1 cellular context compared by ENCODE assay signal in the genomic region with DNA sequence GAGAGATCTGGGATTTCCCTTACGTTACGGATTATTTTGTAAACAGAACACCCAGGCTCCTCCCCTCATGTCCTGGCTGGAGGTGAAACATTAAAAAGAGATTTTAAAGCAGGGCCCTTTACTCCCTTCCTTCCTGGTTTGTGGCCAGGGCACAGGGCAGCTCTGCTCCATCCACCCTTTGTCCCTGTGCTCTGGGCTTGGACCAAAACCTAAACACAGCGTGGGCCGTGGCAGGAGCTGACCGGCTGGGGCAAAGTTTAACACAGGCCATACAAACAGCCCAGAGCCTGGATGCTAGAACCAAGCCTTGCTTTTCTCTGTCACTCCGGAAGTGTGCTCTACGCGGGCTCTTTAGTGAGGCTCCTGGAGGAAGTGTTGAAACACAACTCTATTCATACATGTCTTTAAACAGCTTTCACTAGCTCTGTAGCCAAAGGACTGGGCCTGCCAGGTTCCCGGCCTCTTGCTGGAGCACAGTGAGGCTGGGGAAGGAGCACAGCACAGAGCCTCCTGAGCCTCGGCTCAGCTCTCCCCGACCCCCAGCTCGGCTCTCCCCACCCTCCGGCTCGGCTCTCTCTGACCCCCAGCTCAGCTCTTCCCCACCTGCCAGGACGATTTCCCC.
A peak's percentile ranks its signal among the peaks of the same experiment; 100 is the strongest.
TF ChIP-seq lines count a peak whose summit lies in the region.

No MANE protein-coding gene starts in this region.

TF ChIP-seq in HepG2, 621 proteins besides CTCF, POLR2A, EP300 and RAD21 (continued from another document and continues in another):
- TF ChIP-seq, protein P1, sequence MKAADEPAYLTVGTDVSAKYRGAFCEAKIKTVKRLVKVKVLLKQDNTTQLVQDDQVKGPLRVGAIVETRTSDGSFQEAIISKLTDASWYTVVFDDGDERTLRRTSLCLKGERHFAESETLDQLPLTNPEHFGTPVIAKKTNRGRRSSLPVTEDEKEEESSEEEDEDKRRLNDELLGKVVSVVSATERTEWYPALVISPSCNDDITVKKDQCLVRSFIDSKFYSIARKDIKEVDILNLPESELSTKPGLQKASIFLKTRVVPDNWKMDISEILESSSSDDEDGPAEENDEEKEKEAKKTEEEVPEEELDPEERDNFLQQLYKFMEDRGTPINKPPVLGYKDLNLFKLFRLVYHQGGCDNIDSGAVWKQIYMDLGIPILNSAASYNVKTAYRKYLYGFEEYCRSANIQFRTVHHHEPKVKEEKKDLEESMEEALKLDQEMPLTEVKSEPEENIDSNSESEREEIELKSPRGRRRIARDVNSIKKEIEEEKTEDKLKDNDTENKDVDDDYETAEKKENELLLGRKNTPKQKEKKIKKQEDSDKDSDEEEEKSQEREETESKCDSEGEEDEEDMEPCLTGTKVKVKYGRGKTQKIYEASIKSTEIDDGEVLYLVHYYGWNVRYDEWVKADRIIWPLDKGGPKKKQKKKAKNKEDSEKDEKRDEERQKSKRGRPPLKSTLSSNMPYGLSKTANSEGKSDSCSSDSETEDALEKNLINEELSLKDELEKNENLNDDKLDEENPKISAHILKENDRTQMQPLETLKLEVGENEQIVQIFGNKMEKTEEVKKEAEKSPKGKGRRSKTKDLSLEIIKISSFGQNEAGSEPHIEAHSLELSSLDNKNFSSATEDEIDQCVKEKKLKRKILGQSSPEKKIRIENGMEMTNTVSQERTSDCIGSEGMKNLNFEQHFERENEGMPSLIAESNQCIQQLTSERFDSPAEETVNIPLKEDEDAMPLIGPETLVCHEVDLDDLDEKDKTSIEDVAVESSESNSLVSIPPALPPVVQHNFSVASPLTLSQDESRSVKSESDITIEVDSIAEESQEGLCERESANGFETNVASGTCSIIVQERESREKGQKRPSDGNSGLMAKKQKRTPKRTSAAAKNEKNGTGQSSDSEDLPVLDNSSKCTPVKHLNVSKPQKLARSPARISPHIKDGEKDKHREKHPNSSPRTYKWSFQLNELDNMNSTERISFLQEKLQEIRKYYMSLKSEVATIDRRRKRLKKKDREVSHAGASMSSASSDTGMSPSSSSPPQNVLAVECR (CRISPR knock-in tag; IDR thresholded peaks at IDR 0.05; ENCODE audit: borderline replicate concordance), result peak; percentile 37; the same call in 1 of the 2 replicates
- TF ChIP-seq, protein P2, sequence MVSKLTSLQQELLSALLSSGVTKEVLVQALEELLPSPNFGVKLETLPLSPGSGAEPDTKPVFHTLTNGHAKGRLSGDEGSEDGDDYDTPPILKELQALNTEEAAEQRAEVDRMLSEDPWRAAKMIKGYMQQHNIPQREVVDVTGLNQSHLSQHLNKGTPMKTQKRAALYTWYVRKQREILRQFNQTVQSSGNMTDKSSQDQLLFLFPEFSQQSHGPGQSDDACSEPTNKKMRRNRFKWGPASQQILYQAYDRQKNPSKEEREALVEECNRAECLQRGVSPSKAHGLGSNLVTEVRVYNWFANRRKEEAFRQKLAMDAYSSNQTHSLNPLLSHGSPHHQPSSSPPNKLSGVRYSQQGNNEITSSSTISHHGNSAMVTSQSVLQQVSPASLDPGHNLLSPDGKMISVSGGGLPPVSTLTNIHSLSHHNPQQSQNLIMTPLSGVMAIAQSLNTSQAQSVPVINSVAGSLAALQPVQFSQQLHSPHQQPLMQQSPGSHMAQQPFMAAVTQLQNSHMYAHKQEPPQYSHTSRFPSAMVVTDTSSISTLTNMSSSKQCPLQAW (CRISPR knock-in tag; IDR thresholded peaks at IDR 0.05), result peak; percentile 91
- TF ChIP-seq, protein P3, sequence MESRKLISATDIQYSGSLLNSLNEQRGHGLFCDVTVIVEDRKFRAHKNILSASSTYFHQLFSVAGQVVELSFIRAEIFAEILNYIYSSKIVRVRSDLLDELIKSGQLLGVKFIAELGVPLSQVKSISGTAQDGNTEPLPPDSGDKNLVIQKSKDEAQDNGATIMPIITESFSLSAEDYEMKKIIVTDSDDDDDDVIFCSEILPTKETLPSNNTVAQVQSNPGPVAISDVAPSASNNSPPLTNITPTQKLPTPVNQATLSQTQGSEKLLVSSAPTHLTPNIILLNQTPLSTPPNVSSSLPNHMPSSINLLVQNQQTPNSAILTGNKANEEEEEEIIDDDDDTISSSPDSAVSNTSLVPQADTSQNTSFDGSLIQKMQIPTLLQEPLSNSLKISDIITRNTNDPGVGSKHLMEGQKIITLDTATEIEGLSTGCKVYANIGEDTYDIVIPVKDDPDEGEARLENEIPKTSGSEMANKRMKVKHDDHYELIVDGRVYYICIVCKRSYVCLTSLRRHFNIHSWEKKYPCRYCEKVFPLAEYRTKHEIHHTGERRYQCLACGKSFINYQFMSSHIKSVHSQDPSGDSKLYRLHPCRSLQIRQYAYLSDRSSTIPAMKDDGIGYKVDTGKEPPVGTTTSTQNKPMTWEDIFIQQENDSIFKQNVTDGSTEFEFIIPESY (CRISPR knock-in tag; IDR thresholded peaks at IDR 0.05), result peak; percentile 6; the same call in 1 of the 2 replicates
- TF ChIP-seq HDAC2 (CRISPR knock-in tag; IDR thresholded peaks at IDR 0.05) (peak; percentile 89), MIER3 (CRISPR knock-in tag; IDR thresholded peaks at IDR 0.05; ENCODE audit: borderline replicate concordance) (peak; percentile 61; the same call in 1 of the 2 replicates), ZBTB8A (CRISPR knock-in tag; IDR thresholded peaks at IDR 0.05; ENCODE audit: borderline replicate concordance, low read depth) (no peak), ZNF331 (CRISPR knock-in tag; IDR thresholded peaks at IDR 0.05) (peak; percentile 75; the same call in 1 of the 2 replicates), EED (CRISPR knock-in tag; IDR thresholded peaks at IDR 0.05) (no peak), ZBTB20 (CRISPR knock-in tag; IDR thresholded peaks at IDR 0.05; ENCODE audit: borderline replicate concordance, low read depth) (peak; percentile 66; the same call in 1 of the 2 replicates), RARA (CRISPR knock-in tag; IDR thresholded peaks at IDR 0.05) (peak; percentile 89), ZMAT3 (CRISPR knock-in tag; conservative IDR thresholded peaks at IDR 0.05) (peak; percentile 74), FOXP1 (IDR thresholded peaks at IDR 0.05) (no peak), FOXP1 (CRISPR knock-in tag; IDR thresholded peaks at IDR 0.05) (peak; percentile 64), ZNF350 (CRISPR knock-in tag; IDR thresholded peaks at IDR 0.05; ENCODE audit: borderline replicate concordance, low read depth) (peak; percentile 38; the same call in 1 of the 2 replicates), PHF5A (CRISPR knock-in tag; IDR thresholded peaks at IDR 0.05; ENCODE audit: low read depth, unreplicated experiment) (peak; percentile 47), TAF1 (CRISPR knock-in tag; IDR thresholded peaks at IDR 0.05) (peak; percentile 31; the same call in 1 of the 2 replicates), MTA1 (CRISPR knock-in tag; IDR thresholded peaks at IDR 0.05; ENCODE audit: borderline replicate concordance) (peak; percentile 84; the same call in 1 of the 2 replicates), ETV5 (CRISPR knock-in tag; IDR thresholded peaks at IDR 0.05; ENCODE audit: borderline replicate concordance) (peak; percentile 92), GLI4 (CRISPR knock-in tag; IDR thresholded peaks at IDR 0.05; ENCODE audit: borderline replicate concordance) (0 out of 2 replicates have a peak, but pooled peaks have one; percentile 22), SP5 (CRISPR knock-in tag; IDR thresholded peaks at IDR 0.05; ENCODE audit: borderline replicate concordance, low read depth) (peak; percentile 39; the same call in 1 of the 2 replicates), HNF4A (CRISPR knock-in tag; IDR thresholded peaks at IDR 0.05) (peak; percentile 91), BRD4 (CRISPR knock-in tag; IDR thresholded peaks at IDR 0.05) (peak; percentile 53; the same call in 1 of the 2 replicates), NFIB (CRISPR knock-in tag; IDR thresholded peaks at IDR 0.05; ENCODE audit: borderline replicate concordance) (no peak), MED13 (CRISPR knock-in tag; IDR thresholded peaks at IDR 0.05) (no peak), ZNF256 (CRISPR knock-in tag; conservative IDR thresholded peaks at IDR 0.05) (no peak), RBAK (CRISPR knock-in tag; IDR thresholded peaks at IDR 0.05) (no peak), RBFOX2 (IDR thresholded peaks at IDR 0.05; ENCODE audit: low read depth, low read length) (peak; percentile 20; the same call in 1 of the 2 replicates), GATAD1 (CRISPR knock-in tag; IDR thresholded peaks at IDR 0.05) (peak; percentile 20; the same call in 1 of the 2 replicates), HOXA5 (CRISPR knock-in tag; IDR thresholded peaks at IDR 0.05) (no peak; the same call in 1 of the 2 replicates), NR2C2 (CRISPR knock-in tag; IDR thresholded peaks at IDR 0.05; ENCODE audit: borderline replicate concordance) (peak; percentile 55; the same call in 1 of the 2 replicates), ZNF263 (CRISPR knock-in tag; IDR thresholded peaks at IDR 0.05) (peak; percentile 96)
- TF ChIP-seq, protein P4, sequence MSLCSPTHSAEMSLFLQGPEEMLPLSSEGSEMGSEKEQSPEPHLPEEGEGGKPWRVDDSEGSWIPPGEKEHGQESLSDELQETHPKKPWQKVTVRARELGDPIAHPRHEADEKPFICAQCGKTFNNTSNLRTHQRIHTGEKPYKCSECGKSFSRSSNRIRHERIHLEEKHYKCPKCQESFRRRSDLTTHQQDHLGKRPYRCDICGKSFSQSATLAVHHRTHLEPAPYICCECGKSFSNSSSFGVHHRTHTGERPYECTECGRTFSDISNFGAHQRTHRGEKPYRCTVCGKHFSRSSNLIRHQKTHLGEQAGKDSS (CRISPR knock-in tag; IDR thresholded peaks at IDR 0.05; ENCODE audit: borderline replicate concordance, low read depth), result 0 out of 2 replicates have a peak, but pooled peaks have one; percentile 66
- TF ChIP-seq, protein P5, sequence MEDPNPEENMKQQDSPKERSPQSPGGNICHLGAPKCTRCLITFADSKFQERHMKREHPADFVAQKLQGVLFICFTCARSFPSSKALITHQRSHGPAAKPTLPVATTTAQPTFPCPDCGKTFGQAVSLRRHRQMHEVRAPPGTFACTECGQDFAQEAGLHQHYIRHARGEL (CRISPR knock-in tag; IDR thresholded peaks at IDR 0.05), result no peak
- TF ChIP-seq, protein P6, sequence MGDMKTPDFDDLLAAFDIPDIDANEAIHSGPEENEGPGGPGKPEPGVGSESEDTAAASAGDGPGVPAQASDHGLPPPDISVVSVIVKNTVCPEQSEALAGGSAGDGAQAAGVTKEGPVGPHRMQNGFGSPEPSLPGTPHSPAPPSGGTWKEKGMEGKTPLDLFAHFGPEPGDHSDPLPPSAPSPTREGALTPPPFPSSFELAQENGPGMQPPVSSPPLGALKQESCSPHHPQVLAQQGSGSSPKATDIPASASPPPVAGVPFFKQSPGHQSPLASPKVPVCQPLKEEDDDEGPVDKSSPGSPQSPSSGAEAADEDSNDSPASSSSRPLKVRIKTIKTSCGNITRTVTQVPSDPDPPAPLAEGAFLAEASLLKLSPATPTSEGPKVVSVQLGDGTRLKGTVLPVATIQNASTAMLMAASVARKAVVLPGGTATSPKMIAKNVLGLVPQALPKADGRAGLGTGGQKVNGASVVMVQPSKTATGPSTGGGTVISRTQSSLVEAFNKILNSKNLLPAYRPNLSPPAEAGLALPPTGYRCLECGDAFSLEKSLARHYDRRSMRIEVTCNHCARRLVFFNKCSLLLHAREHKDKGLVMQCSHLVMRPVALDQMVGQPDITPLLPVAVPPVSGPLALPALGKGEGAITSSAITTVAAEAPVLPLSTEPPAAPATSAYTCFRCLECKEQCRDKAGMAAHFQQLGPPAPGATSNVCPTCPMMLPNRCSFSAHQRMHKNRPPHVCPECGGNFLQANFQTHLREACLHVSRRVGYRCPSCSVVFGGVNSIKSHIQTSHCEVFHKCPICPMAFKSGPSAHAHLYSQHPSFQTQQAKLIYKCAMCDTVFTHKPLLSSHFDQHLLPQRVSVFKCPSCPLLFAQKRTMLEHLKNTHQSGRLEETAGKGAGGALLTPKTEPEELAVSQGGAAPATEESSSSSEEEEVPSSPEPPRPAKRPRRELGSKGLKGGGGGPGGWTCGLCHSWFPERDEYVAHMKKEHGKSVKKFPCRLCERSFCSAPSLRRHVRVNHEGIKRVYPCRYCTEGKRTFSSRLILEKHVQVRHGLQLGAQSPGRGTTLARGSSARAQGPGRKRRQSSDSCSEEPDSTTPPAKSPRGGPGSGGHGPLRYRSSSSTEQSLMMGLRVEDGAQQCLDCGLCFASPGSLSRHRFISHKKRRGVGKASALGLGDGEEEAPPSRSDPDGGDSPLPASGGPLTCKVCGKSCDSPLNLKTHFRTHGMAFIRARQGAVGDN (CRISPR knock-in tag; IDR thresholded peaks at IDR 0.05), result peak; percentile 91
- TF ChIP-seq, protein P7, sequence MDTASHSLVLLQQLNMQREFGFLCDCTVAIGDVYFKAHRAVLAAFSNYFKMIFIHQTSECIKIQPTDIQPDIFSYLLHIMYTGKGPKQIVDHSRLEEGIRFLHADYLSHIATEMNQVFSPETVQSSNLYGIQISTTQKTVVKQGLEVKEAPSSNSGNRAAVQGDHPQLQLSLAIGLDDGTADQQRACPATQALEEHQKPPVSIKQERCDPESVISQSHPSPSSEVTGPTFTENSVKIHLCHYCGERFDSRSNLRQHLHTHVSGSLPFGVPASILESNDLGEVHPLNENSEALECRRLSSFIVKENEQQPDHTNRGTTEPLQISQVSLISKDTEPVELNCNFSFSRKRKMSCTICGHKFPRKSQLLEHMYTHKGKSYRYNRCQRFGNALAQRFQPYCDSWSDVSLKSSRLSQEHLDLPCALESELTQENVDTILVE (CRISPR knock-in tag; IDR thresholded peaks at IDR 0.05), result 0 out of 2 replicates have a peak, but pooled peaks have one; percentile 76
- TF ChIP-seq, protein P8, sequence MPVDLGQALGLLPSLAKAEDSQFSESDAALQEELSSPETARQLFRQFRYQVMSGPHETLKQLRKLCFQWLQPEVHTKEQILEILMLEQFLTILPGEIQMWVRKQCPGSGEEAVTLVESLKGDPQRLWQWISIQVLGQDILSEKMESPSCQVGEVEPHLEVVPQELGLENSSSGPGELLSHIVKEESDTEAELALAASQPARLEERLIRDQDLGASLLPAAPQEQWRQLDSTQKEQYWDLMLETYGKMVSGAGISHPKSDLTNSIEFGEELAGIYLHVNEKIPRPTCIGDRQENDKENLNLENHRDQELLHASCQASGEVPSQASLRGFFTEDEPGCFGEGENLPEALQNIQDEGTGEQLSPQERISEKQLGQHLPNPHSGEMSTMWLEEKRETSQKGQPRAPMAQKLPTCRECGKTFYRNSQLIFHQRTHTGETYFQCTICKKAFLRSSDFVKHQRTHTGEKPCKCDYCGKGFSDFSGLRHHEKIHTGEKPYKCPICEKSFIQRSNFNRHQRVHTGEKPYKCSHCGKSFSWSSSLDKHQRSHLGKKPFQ (CRISPR knock-in tag; IDR thresholded peaks at IDR 0.05; ENCODE audit: insufficient replicate concordance), result peak; percentile 34
- TF ChIP-seq, protein P9, sequence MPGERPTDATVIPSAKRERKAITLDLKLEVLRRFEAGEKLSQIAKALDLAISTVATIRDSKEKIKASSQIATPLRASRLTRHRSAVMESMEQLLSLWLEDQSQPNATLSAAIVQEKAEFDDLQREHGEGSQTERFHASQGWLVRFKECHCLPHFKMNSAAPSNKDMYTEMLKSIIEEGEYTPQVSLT (CRISPR knock-in tag; IDR thresholded peaks at IDR 0.05; ENCODE audit: borderline replicate concordance, low read depth), result no peak
- TF ChIP-seq, protein P10, sequence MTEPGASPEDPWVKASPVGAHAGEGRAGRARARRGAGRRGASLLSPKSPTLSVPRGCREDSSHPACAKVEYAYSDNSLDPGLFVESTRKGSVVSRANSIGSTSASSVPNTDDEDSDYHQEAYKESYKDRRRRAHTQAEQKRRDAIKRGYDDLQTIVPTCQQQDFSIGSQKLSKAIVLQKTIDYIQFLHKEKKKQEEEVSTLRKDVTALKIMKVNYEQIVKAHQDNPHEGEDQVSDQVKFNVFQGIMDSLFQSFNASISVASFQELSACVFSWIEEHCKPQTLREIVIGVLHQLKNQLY (CRISPR knock-in tag; IDR thresholded peaks at IDR 0.05), result peak; percentile 84
